ENCODE assay signal across 8 cellular contexts in genomic region chr11:44775366-44776356, GRCh38. TPM values are rescaled to one million over a fixed set of nuclear protein-coding genes. Genes with fewer than 3 reads are reported as not detected.
DNase-seq lines count a peak whose midpoint lies in the region; ATAC-seq and TF ChIP-seq lines count a peak whose summit lies in the region.

No MANE protein-coding gene starts in this region.

- peaks cover 71% of the 10 kb centered on the region for H3K4me1 Mint-ChIP-seq in WTC11
- peaks cover 6% of the 10 kb centered on the region for H3K4me1 Mint-ChIP-seq in central memory CD8-positive, alpha-beta T cell

- no peaks in the 10 kb centered on the region for H3K36me3 Mint-ChIP-seq in WTC11
- H3K36me3 Mint-ChIP-seq in central memory CD8-positive, alpha-beta T cell (ENCODE audit: insufficient read depth) = no peaks in the 10 kb centered on the region

- no peaks in the 10 kb centered on the region; the same call in 1 of the 2 replicates for H3K27me3 Mint-ChIP-seq in WTC11 (ENCODE audit: low read depth)
- no peaks in the 10 kb centered on the region for H3K27me3 Mint-ChIP-seq in central memory CD8-positive, alpha-beta T cell

- CTCF ChIA-PET in WTC11 (lab: Charles Lee) = interaction anchor here (0.6 to 5.1 kb wide), 35 partner anchors 9 to 159 kb away, joined by 3 to 50 read pairs (median 5); partner anchors contain the start of gene TSPAN18

- H3K9me3 Mint-ChIP-seq in WTC11 = no peaks in the 10 kb centered on the region
- no peaks in the 10 kb centered on the region for H3K9me3 Mint-ChIP-seq in central memory CD8-positive, alpha-beta T cell

- POLR2A ChIA-PET in WTC11 (lab: Charles Lee) = no interaction called here

- peak overlapping the region; percentile 30; the same call in 1 of the 2 replicates for H3K27ac Mint-ChIP-seq in WTC11
- H3K27ac Mint-ChIP-seq in central memory CD8-positive, alpha-beta T cell (ENCODE audit: low read depth) = no peak overlapping the region

- ATAC-seq in WTC11 = peak; percentile 76
- ATAC-seq in central memory CD8-positive, alpha-beta T cell (replicated peaks; ENCODE audit: extremely low read depth, poor library complexity, severe bottlenecking) = peak; percentile 40

- H3K4me3 Mint-ChIP-seq in WTC11 = no peak overlapping the region
- no peak overlapping the region for H3K4me3 Mint-ChIP-seq in central memory CD8-positive, alpha-beta T cell

- TF ChIP-seq CTCF in WTC11 (IDR thresholded peaks at IDR 0.05) = peak; percentile 82

- DNase-seq in NCI-H2107 treated with DMSO at 0.1 percent for 48 hours (lab: John Stamatoyannopoulos, UW; ENCODE audit: unreplicated experiment) (peak; percentile 26), NCI-H2107 (lab: John Stamatoyannopoulos, UW) (no peak), NCI-H1092 (lab: John Stamatoyannopoulos, UW) (peak; percentile 49), WTC11 (ENCODE audit: low spot score) (peak; percentile 78), medulla oblongata (ENCODE audit: extremely low spot score) (peak; percentile 21), putamen (ENCODE audit: low spot score) (no peak)
- DNase-seq in central memory CD8-positive, alpha-beta T cell (ENCODE audit: low spot score in 2 of 2) = peak; percentile 22 to 33
- peak; percentile 30 for DNase-seq in stimulated activated CD8-positive, alpha-beta memory T cell treated with anti-CD3 and anti-CD28 coated beads, Interleukin-4, amount 100 ng/mL, for 24 hours (ENCODE audit: low read depth)

TF ChIP-seq in WTC11, 78 proteins besides CTCF, POLR2A, EP300 and RAD21:
- TF ChIP-seq CREM (CRISPR knock-in tag; IDR thresholded peaks at IDR 0.05) (no peak), ZSCAN18 (CRISPR knock-in tag; IDR thresholded peaks at IDR 0.05) (peak; percentile 69; the same call in 1 of the 2 replicates), FOXK1 (CRISPR knock-in tag; IDR thresholded peaks at IDR 0.05) (no peak), GTF2I (CRISPR knock-in tag; conservative IDR thresholded peaks at IDR 0.05) (0 out of 2 replicates have a peak, but pooled peaks have one; percentile 6), EMX1 (CRISPR knock-in tag; IDR thresholded peaks at IDR 0.05) (no peak), PRRX2 (CRISPR knock-in tag; IDR thresholded peaks at IDR 0.05) (no peak)

RNA-seq across cellular contexts. Expression of gene TSPAN18, which starts 48.9 kb away (rescaled TPM):
- 35.2 to 44.7 TPM (median 37.6 TPM) in 3 replicates for total RNA-seq in WTC11 (2021)

Comparison
In these comparisons a context has a peak if more than half of its experiments do, and no peak if none do; other contexts are left out.
1. DNase-seq: peak in NCI-H2107 treated with DMSO at 0.1 percent for 48 hours (single experiment), NCI-H1092 (single experiment), WTC11 (single experiment), central memory CD8-positive, alpha-beta T cell (2 of 2), medulla oblongata (single experiment) and stimulated activated CD8-positive, alpha-beta memory T cell treated with anti-CD3 and anti-CD28 coated beads, Interleukin-4, amount 100 ng/mL, for 24 hours (single experiment); none in NCI-H2107 (single experiment) and putamen (single experiment).